6 cellular contexts compared by ENCODE assay signal in the genomic region with DNA sequence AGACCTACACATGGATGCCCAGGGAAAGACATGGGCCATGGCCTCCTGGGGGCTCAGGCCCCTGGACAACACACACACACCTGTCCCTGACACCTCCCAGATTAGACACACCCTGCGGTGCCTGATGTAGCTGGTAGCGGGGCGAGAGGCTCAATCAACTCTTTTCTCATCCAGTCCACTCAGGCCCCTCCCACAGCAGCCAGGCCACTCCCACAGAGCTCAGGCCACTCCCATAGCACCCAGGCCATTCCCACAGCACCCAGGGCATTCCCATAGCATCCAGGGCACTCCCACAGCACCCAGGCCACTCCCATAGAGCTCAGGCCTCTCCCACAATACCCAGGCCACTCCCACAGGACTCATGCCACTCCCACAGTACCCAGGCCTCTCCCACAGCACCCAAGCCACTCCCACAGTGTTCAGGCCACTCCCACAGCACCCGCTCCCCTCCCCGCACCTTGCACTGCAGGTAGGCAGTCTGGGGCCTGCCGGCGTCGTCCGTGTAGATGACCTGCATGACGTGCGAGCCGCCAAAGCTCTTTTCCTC. TPM values are rescaled to one million over a fixed set of nuclear protein-coding genes. Genes with fewer than 3 reads are reported as not detected.
DNase-seq lines count a peak whose midpoint lies in the region; ATAC-seq and TF ChIP-seq lines count a peak whose summit lies in the region.
"Not testable (repeated sequence)": the region's sequence is repeated elsewhere in the genome, so short reads cannot be mapped to it uniquely, and the experiment has no call there.

No MANE protein-coding gene starts in this region.

- H3K4me3 ChIP-seq in left lung, result not testable (repeated sequence)

- DNase-seq in T-cell (peak in 22 of 34 experiments; percentile 2 to 71 (median 44)), left lung (peak; percentile 36 to 93)
- peak; percentile 79 for DNase-seq in activated effector memory CD4-positive, alpha-beta T cell treated with anti-CD3 and anti-CD28 coated beads, Interleukin-2, amount 50 U/mL, for 16 hours
- DNase-seq in stimulated activated CD8-positive, alpha-beta memory T cell treated with anti-CD3 and anti-CD28 coated beads, Interleukin-12 subunit alpha, Interleukin-12 subunit beta, amount 100 ng/mL, for 24 hours (ENCODE audit: extremely low read depth), result peak; percentile 12

- H3K9me3 Mint-ChIP-seq in T-cell, result not testable (repeated sequence)

- H3K36me3 ChIP-seq in left lung, result not testable (repeated sequence)

- intact Hi-C loops in left lung (cut with DNase I), result not testable (repeated sequence)

- ATAC-seq in GM18907 (IDR thresholded peaks at IDR 0.05; ENCODE audit: unreplicated experiment) (peak; percentile 27), HG02852 (IDR thresholded peaks at IDR 0.05; ENCODE audit: unreplicated experiment) (peak; percentile 49), T-cell (replicated peaks in 1 of 4) (peak; percentile 29 to 59 (median 32)), left lung (peak; percentile 75)

- H3K27me3 Mint-ChIP-seq in T-cell, result not testable (repeated sequence)

- not testable (repeated sequence) for H3K27ac ChIP-seq in left lung

- H3K36me3 Mint-ChIP-seq in T-cell, result not testable (repeated sequence)

- H3K9me3 ChIP-seq in left lung, result not testable (repeated sequence)

- not testable (repeated sequence) for H3K4me3 Mint-ChIP-seq in T-cell

- not testable (repeated sequence) for H3K4me1 ChIP-seq in left lung

- not testable (repeated sequence) for TF ChIP-seq CTCF in left lung (IDR thresholded peaks at IDR 0.05)

- POLR2A ChIA-PET in T-cell (lab: Charles Lee), result not testable (repeated sequence)

- not testable (repeated sequence) for H3K27ac Mint-ChIP-seq in T-cell

- H3K4me1 Mint-ChIP-seq in T-cell, result not testable (repeated sequence)

- H3K27me3 ChIP-seq in left lung, result not testable (repeated sequence)

- CTCF ChIA-PET in T-cell (lab: Charles Lee), result not testable (repeated sequence)

RNA-seq across cellular contexts. Expression of gene POLR2J, which starts 11.9 kb away (rescaled TPM):
- total RNA-seq in T-cell, result 10 to 100 TPM; 35.2 to 53.7 (median 42.3) TPM
- 10 to 100 TPM; 30.5 to 39.0 TPM for total RNA-seq in left lung

RNA-seq across cellular contexts. Expression of gene LRWD1, which starts 25.8 kb away (rescaled TPM):
- total RNA-seq in T-cell (10 to 100 TPM; 14.0 to 29.0 (median 23.9) TPM), left lung (10 to 100 TPM; 12.9 to 16.6 TPM)

RNA-seq across cellular contexts. Expression of gene ALKBH4, which starts 25.9 kb away (rescaled TPM):
- 10 to 100 TPM in 3 of 5 donors, 1 to 10 TPM in 2; 5.6 to 13.5 (median 12.2) TPM for total RNA-seq in T-cell
- total RNA-seq in left lung, result 1 to 10 TPM; 8.6 to 9.5 TPM

RNA-seq across cellular contexts. Expression of gene RASA4B, which starts 27.0 kb away (rescaled TPM):
- total RNA-seq in T-cell (10 to 100 TPM; 18.3 to 57.0 (median 43.0) TPM), left lung (10 to 100 TPM; 18.1 to 18.5 TPM)

RNA-seq across cellular contexts. Expression of gene UPK3BL2, which starts 52.9 kb away (rescaled TPM):
- total RNA-seq in T-cell (100 to 1,000 TPM in 1 of 5 donors, 10 to 100 TPM in 4; 34.6 to 115 (median 65.8) TPM), left lung (10 to 100 TPM; 12.7 to 22.0 TPM)

Comparison
In these comparisons a context has a peak if more than half of its experiments do, and no peak if none do; other contexts are left out.
1. DNase-seq: peak in every context shown above with its lines; median percentile 79 in activated effector memory CD4-positive, alpha-beta T cell treated with anti-CD3 and anti-CD28 coated beads, Interleukin-2, amount 50 U/mL, for 16 hours; 64 in left lung; 44 in T-cell; 12 in stimulated activated CD8-positive, alpha-beta memory T cell treated with anti-CD3 and anti-CD28 coated beads, Interleukin-12 subunit alpha, Interleukin-12 subunit beta, amount 100 ng/mL, for 24 hours.